In the genomic region with DNA sequence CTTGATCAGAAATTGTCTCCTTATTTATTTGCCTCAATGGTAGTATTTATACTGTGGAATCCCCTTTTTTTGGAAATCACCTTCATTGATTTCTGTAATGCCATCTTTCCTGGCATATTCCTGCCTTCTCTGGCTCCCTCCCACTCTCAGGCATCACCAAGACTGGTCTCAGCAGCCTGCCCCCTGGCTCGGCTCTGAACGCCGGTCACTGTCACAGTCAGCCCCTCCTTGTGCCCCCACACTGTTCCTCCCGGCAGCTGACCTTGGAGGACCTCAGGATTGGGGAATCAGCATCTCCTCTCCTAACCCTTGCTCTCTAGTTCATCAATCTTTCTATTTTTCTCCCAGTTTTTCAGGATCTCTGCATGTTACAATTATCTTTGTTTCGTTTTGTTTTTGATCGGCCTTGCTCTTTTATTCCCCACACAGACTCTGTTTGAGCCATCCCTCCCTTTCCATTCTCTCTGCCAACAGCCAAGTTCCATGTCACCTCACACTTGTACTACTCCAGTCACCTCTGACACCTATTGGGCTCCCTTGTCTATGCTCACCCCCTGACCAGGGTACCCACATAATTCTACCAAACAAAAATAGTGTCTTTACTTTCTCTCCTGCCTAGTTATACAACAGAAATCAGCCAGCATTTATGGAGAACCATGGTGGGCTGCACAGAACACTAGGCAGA, we compare ENCODE assay signal across 23 cellular contexts.
DNase-seq lines count a peak whose midpoint lies in the region; ATAC-seq and TF ChIP-seq lines count a peak whose summit lies in the region.
"Had no signal": no experiment of that assay in that cellular context is flagged by ENCODE, and none has a peak within 500 bp of the region (broad histone marks: within the 10 kb centered on the region; RNA-seq: fewer than 3 reads in every experiment).

No MANE protein-coding gene starts in this region.

- peak overlapping the region; percentile 57 for H2AFZ ChIP-seq in osteoblast (ENCODE audit: low read length)

- peak overlapping the region; percentile 3 for H3K4me3 ChIP-seq in epithelial cell of proximal tubule (ENCODE audit: low read depth, low read length)
- peak overlapping the region; percentile 52 for H3K4me3 ChIP-seq in osteoblast (ENCODE audit: insufficient read depth, low read length)
- H3K4me3 ChIP-seq in BE2C (ENCODE audit: low read depth, low read length) = no peak overlapping the region
- H3K4me3 ChIP-seq: right lobe of liver, suprapubic skin had no signal

- peak overlapping the region; percentile 8 for H3K4me2 ChIP-seq in osteoblast (ENCODE audit: insufficient read depth, low read length)

- no peaks in the 10 kb centered on the region for H3K79me2 ChIP-seq in osteoblast (ENCODE audit: insufficient read depth, low read length)

- H3K27ac Mint-ChIP-seq in naive thymus-derived CD8-positive, alpha-beta T cell = no peak overlapping the region
- H3K27ac Mint-ChIP-seq: activated CD4-positive, alpha-beta memory T cell treated with anti-CD3 and anti-CD28 coated beads for 36 hours; HFFc6 had no signal

- H3K27me3 Mint-ChIP-seq in naive thymus-derived CD8-positive, alpha-beta T cell = no peaks in the 10 kb centered on the region
- H3K27me3 Mint-ChIP-seq: activated CD4-positive, alpha-beta memory T cell treated with anti-CD3 and anti-CD28 coated beads for 36 hours; central memory CD8-positive, alpha-beta T cell had no signal

- H3K9me3 Mint-ChIP-seq in naive thymus-derived CD8-positive, alpha-beta T cell = peaks cover 0 to 11% (median 0%) of the 10 kb centered on the region in 9 donors

- H3K4me1 ChIP-seq in osteoblast (ENCODE audit: insufficient read depth, low read length) (peaks cover 4% of the 10 kb centered on the region), BE2C (no peaks in the 10 kb centered on the region)
- H3K4me1 ChIP-seq: right lobe of liver, suprapubic skin had no signal

- H3K36me3 ChIP-seq in osteoblast (ENCODE audit: insufficient read depth, low read length) = no peaks in the 10 kb centered on the region
- no peaks in the 10 kb centered on the region for H3K36me3 ChIP-seq in BE2C
- H3K36me3 ChIP-seq: right lobe of liver, suprapubic skin had no signal

- H3K27me3 ChIP-seq in osteoblast (ENCODE audit: insufficient read depth, low read length) (no peaks in the 10 kb centered on the region), BE2C (no peaks in the 10 kb centered on the region)
- H3K27me3 ChIP-seq: right lobe of liver, suprapubic skin had no signal

- DNase-seq in NCI-H146 (lab: John Stamatoyannopoulos, UW) (peak; percentile 30), NCI-H146 treated with DMSO at 0.1 percent for 48 hours (lab: John Stamatoyannopoulos, UW; ENCODE audit: unreplicated experiment) (no peak), epithelial cell of proximal tubule (ENCODE audit: low read depth) (no peak), osteoblast (ENCODE audit: insufficient read length, low spot score, missing footprints) (no peak), BE2C (no peak), HCEC 1CT (no peak), NCI-H2171 treated with DMSO at 0.1 percent for 48 hours (lab: John Stamatoyannopoulos, UW) (no peak)
- DNase-seq in naive thymus-derived CD8-positive, alpha-beta T cell = no peak
- DNase-seq: activated CD4-positive, alpha-beta memory T cell treated with anti-CD3 and anti-CD28 coated beads for 36 hours; activated effector memory CD4-positive, alpha-beta T cell treated with anti-CD3 and anti-CD28 coated beads, Interleukin-2, amount 50 U/mL, for 16 hours; AML-193; DMS53; GDM1; HFFc6; NCI-H187; NCI-H226; NCI-H774; right lobe of liver; T1000 had no signal

- H3K27ac ChIP-seq in osteoblast (ENCODE audit: low read depth, low read length) = no peak overlapping the region
- H3K27ac ChIP-seq: 22Rv1, right lobe of liver, suprapubic skin had no signal

- no peaks in the 10 kb centered on the region for H3K9me3 ChIP-seq in osteoblast (ENCODE audit: low read depth, low read length)
- H3K9me3 ChIP-seq in BE2C = no peaks in the 10 kb centered on the region
- H3K9me3 ChIP-seq: right lobe of liver, suprapubic skin had no signal

- H4K20me1 ChIP-seq in osteoblast (ENCODE audit: insufficient read depth, low read length) = no peaks in the 10 kb centered on the region

- H3K4me3 Mint-ChIP-seq in naive thymus-derived CD8-positive, alpha-beta T cell = no peak overlapping the region
- H3K4me3 Mint-ChIP-seq: activated CD4-positive, alpha-beta memory T cell treated with anti-CD3 and anti-CD28 coated beads for 36 hours; central memory CD8-positive, alpha-beta T cell; HFFc6 had no signal

- no peaks in the 10 kb centered on the region for H3K4me1 Mint-ChIP-seq in naive thymus-derived CD8-positive, alpha-beta T cell
- H3K4me1 Mint-ChIP-seq: central memory CD8-positive, alpha-beta T cell had no signal

- POLR2A ChIA-PET in naive thymus-derived CD8-positive, alpha-beta T cell (lab: Charles Lee) = no interaction called here

- no peak for TF ChIP-seq CTCF in epithelial cell of proximal tubule (conservative IDR thresholded peaks at IDR 0.05; ENCODE audit: low read depth, low read length)
- no peak for TF ChIP-seq CTCF in osteoblast (IDR thresholded peaks at IDR 0.05; ENCODE audit: extremely low read depth, low read depth, low read length)
- TF ChIP-seq CTCF in BE2C (IDR thresholded peaks at IDR 0.05; ENCODE audit: low read depth, low read length) = no peak

- no peak for ATAC-seq in naive thymus-derived CD8-positive, alpha-beta T cell
- ATAC-seq: Right ventricle myocardium inferior had no signal

- no peaks in the 10 kb centered on the region for H3K36me3 Mint-ChIP-seq in naive thymus-derived CD8-positive, alpha-beta T cell
- H3K36me3 Mint-ChIP-seq: activated CD4-positive, alpha-beta memory T cell treated with anti-CD3 and anti-CD28 coated beads for 36 hours had no signal
